In the genomic region with DNA sequence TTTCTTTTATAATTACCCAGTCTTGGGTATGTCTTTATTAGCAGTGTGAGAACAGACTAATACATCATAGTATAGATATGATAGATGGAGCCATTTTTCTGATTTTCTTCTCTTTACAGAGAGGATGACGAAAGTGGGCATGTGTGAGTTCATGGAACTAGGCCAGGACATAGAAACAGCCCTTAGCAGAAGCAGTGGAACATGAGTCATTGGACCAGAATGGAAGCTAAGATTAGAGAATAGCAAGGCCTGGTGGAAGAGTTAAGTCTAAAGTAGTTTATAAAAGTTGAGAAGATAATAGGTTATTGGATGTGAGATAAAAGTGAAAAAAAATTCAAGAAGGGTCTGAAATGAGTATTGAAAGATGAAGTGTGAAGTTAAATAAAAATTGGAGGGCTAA, we compare ENCODE assay signal across 19 cellular contexts.
"Had no signal": no experiment of that assay in that cellular context is flagged by ENCODE, and none has a peak within 500 bp of the region (broad histone marks: within the 10 kb centered on the region; RNA-seq: fewer than 3 reads in every experiment).

No MANE protein-coding gene starts in this region.

- H3K9me3 ChIP-seq: mucosa of descending colon, transverse colon, uterus had no signal

- H3K27ac ChIP-seq: brain microvascular endothelial cell, coronary artery, transverse colon, uterus had no signal

- DNase-seq: activated CD4-positive, alpha-beta memory T cell treated with anti-CD3 and anti-CD28 coated beads, Interleukin-2, amount 10 ng/mL, durations not matched to agents 7 days and 5 days; activated CD4-positive, alpha-beta T cell treated with anti-CD3 and anti-CD28 coated beads for 4 hours; activated CD8-positive, alpha-beta memory T cell treated with anti-CD3 and anti-CD28 coated beads, Interleukin-2, amount 10 ng/mL, durations not matched to agents 7 days and 5 days; activated naive CD4-positive, alpha-beta T cell; activated naive CD8-positive, alpha-beta T cell treated with anti-CD3 and anti-CD28 coated beads, Interleukin-2, amount 10 ng/mL, durations not matched to agents 7 days and 5 days; activated T-cell treated with anti-CD3 and anti-CD28 coated beads, Interleukin-2, amount 50 U/mL, for 1 hour; brain microvascular endothelial cell; left cardiac atrium; mesenchymal stem cell; mucosa of descending colon; naive thymus-derived CD4-positive, alpha-beta T cell; stimulated activated CD4-positive, alpha-beta T cell treated with anti-CD3 and anti-CD28 coated beads, Interleukin-12 subunit alpha, Interleukin-12 subunit beta, amount 100 ng/mL, for 4 hours; stimulated activated CD4-positive, alpha-beta T cell treated with anti-CD3 and anti-CD28 coated beads, Interleukin-1b, Interleukin-23, amount 100 ng/mL, for 48 hours; stimulated activated naive CD4-positive, alpha-beta T cell treated with Interleukin-2 at 50 U/mL for 16 hours; substantia nigra; SW 1271; transverse colon; uterus had no signal

- H3K4me3 ChIP-seq: coronary artery, mucosa of descending colon, transverse colon, uterus had no signal

- H3K27me3 ChIP-seq: brain microvascular endothelial cell, transverse colon, uterus had no signal

- H3K36me3 ChIP-seq: brain microvascular endothelial cell, transverse colon, uterus had no signal

- H3K4me1 ChIP-seq: transverse colon, uterus had no signal
